ENCODE assay signal across 20 cellular contexts in genomic region chr2:51919395-51919794, GRCh38.
DNase-seq lines count a peak whose midpoint lies in the region; ATAC-seq and TF ChIP-seq lines count a peak whose summit lies in the region.
"Had no signal": no experiment of that assay in that cellular context is flagged by ENCODE, and none has a peak within 500 bp of the region (broad histone marks: within the 10 kb centered on the region; RNA-seq: fewer than 3 reads in every experiment).

No MANE protein-coding gene starts in this region.

- no peak for TF ChIP-seq EP300 in gastroesophageal sphincter (IDR thresholded peaks at IDR 0.05)

- 88% methylated on average over 1 of the region's 1 CpG for WGBS in smooth muscle cell (ENCODE audit: low lambda C conversion rate)
- WGBS in gastroesophageal sphincter (ENCODE audit: low coverage in 1 of 2), 2 donors = 50 to 60% methylated on average over 1 of the region's 1 CpG

- ATAC-seq in HG03025 (IDR thresholded peaks at IDR 0.05; ENCODE audit: low FRiP score, unreplicated experiment) (no peak), gastroesophageal sphincter (no peak)
- ATAC-seq: activated naive CD4-positive, alpha-beta T cell treated with anti-CD3 and anti-CD28 coated beads, Interleukin-2, amount 50 U/mL, for 72 hours; activated T-cell treated with anti-CD3 and anti-CD28 coated beads, Interleukin-2, amount 50 U/mL, for 72 hours; lower lobe of right lung; sciatic nerve had no signal

- H3K4me3 ChIP-seq in smooth muscle cell = no peak overlapping the region
- H3K4me3 ChIP-seq in gastroesophageal sphincter = no peak overlapping the region
- H3K4me3 ChIP-seq: cardiac muscle cell, lower lobe of right lung, MG63, ovary had no signal

- H3F3A ChIP-seq in smooth muscle cell (ENCODE audit: low read depth) = no peaks in the 10 kb centered on the region

- no peaks in the 10 kb centered on the region for H3K79me2 ChIP-seq in smooth muscle cell (ENCODE audit: low read depth)

- H3K9me3 ChIP-seq in smooth muscle cell (replicated peaks; ENCODE audit: low read depth) (peaks cover 6% of the 10 kb centered on the region), gastroesophageal sphincter (peaks cover 0 to 19% (median 0%) of the 10 kb centered on the region in 3 donors)
- H3K9me3 ChIP-seq: Caco-2, lower lobe of right lung, ovary had no signal

- TF ChIP-seq CTCF in smooth muscle cell (IDR thresholded peaks at IDR 0.05; ENCODE audit: borderline replicate concordance, insufficient read depth, poor library complexity, severe bottlenecking) (no peak), gastroesophageal sphincter (IDR thresholded peaks at IDR 0.05) (no peak)

- H3K27me3 ChIP-seq in smooth muscle cell (ENCODE audit: low read depth) (no peaks in the 10 kb centered on the region), gastroesophageal sphincter (no peaks in the 10 kb centered on the region)
- H3K27me3 ChIP-seq: cardiac muscle cell, MG63, ovary had no signal

- H3K27ac ChIP-seq in smooth muscle cell (ENCODE audit: low read depth) = no peak overlapping the region
- no peak overlapping the region for H3K27ac ChIP-seq in gastroesophageal sphincter
- H3K27ac ChIP-seq: cardiac muscle cell, lower lobe of right lung, ovary had no signal

- H4K20me1 ChIP-seq in smooth muscle cell (ENCODE audit: low read depth) = no peaks in the 10 kb centered on the region

- H3K36me3 ChIP-seq in smooth muscle cell (ENCODE audit: low read depth) (peaks cover 4% of the 10 kb centered on the region), gastroesophageal sphincter (no peaks in the 10 kb centered on the region)
- H3K36me3 ChIP-seq: cardiac muscle cell, lower lobe of right lung, MG63, ovary had no signal

- no peak overlapping the region for H3K9ac ChIP-seq in smooth muscle cell (ENCODE audit: low read depth)

- no peak overlapping the region for H2AFZ ChIP-seq in smooth muscle cell (ENCODE audit: low read depth)

- DNase-seq in HPDE6-E6E7 (ENCODE audit: extremely low spot score) = peak; percentile 3
- peak; percentile 65 for DNase-seq in amniotic epithelial cell (ENCODE audit: low read depth)
- peak; percentile 51 for DNase-seq in fibroblast of peridontal ligament (ENCODE audit: extremely low read depth)
- no peak for DNase-seq in smooth muscle cell (lab: John Stamatoyannopoulos, UW; ENCODE audit: unreplicated experiment)
- DNase-seq in COLO829 (ENCODE audit: low spot score) = no peak
- DNase-seq: activated CD4-positive, alpha-beta T cell treated with anti-CD3 and anti-CD28 coated beads for 1 hour; activated T-cell treated with anti-CD3 and anti-CD28 coated beads, Interleukin-2, amount 50 U/mL, for 72 hours; Caco-2; lower lobe of right lung; MG63; NCI-H1694; NCI-H226; NK-92 treated with Interleukin-12 subunit alpha and Interleukin-12 subunit beta, amount 100 ng/mL, for 24 hours; ovary; stimulated activated naive CD4-positive, alpha-beta T cell treated with Interleukin-2 at 50 U/mL for 16 hours had no signal

- peak overlapping the region; percentile 42 for H3K4me2 ChIP-seq in smooth muscle cell

- H3K4me1 ChIP-seq in smooth muscle cell (ENCODE audit: low read depth) = no peaks in the 10 kb centered on the region
- H3K4me1 ChIP-seq in gastroesophageal sphincter = no peaks in the 10 kb centered on the region
- H3K4me1 ChIP-seq: Caco-2, lower lobe of right lung had no signal

- no peak for TF ChIP-seq POLR2A in gastroesophageal sphincter (IDR thresholded peaks at IDR 0.05)

Comparison
In these comparisons a context has a peak if more than half of its experiments do, and no peak if none do; other contexts are left out.
1. DNase-seq: peak in HPDE6-E6E7 (single experiment), amniotic epithelial cell (single experiment) and fibroblast of peridontal ligament (single experiment); none in smooth muscle cell (single experiment) and COLO829 (single experiment).